18 cellular contexts compared by ENCODE assay signal in the genomic region with DNA sequence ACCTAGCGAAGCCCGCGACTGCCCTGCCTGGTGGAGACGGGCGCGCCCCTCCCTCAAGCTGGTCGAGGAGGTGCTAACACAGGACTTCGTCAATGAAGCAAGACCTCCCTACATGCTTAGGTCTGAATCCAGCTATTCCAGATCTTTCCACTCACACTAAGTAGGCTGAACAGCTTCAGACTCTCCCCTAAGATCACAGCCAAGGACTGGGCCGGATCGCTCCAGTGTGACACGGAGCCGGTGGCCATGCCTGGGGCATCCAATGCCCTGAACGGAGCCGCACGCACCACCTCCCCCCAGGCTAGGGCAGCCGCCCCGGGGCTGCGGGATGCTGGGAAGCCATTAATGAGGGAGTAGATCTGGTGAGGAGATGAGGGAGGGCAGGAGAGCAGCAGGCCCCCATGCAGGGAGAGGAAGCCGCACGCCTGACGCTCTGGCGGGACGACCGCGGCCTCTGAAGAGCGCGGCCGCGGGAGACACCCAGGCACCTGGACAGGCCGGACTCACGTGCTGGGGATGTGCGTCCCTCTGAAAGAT.
DNase-seq lines count a peak whose midpoint lies in the region; ATAC-seq lines count a peak whose summit lies in the region.
"Had no signal": no experiment of that assay in that cellular context is flagged by ENCODE, and none has a peak within 500 bp of the region (broad histone marks: within the 10 kb centered on the region; RNA-seq: fewer than 3 reads in every experiment).

No MANE protein-coding gene starts in this region.

- no peaks in the 10 kb centered on the region for H3K36me3 ChIP-seq in H7 (replicated peaks; ENCODE audit: control insufficient read depth, insufficient read depth, low read length)
- H3K36me3 ChIP-seq: BE2C had no signal

- H3K36me3 Mint-ChIP-seq in stimulated activated memory B cell treated with anti-CD40 and anti-IgM and Interleukin-4, amounts not matched to agents 10 μg/mL and 1 μg/mL and 100 μg/mL, for 72 hours: peaks cover 9% of the 10 kb centered on the region
- H3K36me3 Mint-ChIP-seq in activated T-helper 17 cell treated with anti-CD3 and anti-CD28 coated beads, Interleukin-2, amount 50 U/mL, for 72 hours (ENCODE audit: low read depth): no peaks in the 10 kb centered on the region
- H3K36me3 Mint-ChIP-seq: CD4-positive, CD25-positive, alpha-beta regulatory T cell had no signal

- peak; percentile 18 for ATAC-seq in esophagus mucosa
- ATAC-seq in stimulated activated memory B cell treated with anti-CD40 and anti-IgM and Interleukin-4, amounts not matched to agents 10 μg/mL and 1 μg/mL and 100 μg/mL, for 72 hours: peak; percentile 47
- no peak for ATAC-seq in activated T-helper 17 cell treated with anti-CD3 and anti-CD28 coated beads, Interleukin-2, amount 50 U/mL, for 72 hours (replicated peaks)
- ATAC-seq: GM12878 had no signal

- DNase-seq in H7 (peak; percentile 21), NCI-H2107 treated with DMSO at 0.1 percent for 48 hours (lab: John Stamatoyannopoulos, UW; ENCODE audit: unreplicated experiment) (no peak), SK-N-DZ (ENCODE audit: low spot score) (no peak)
- DNase-seq: ACHN; BE2C; CD4-positive, CD25-positive, alpha-beta regulatory T cell; COR-L47; DMS 273 treated with DMSO at 0.1 percent for 48 hours; DMS53; DND-41; EL; HCEC 1CT; IMR-90 had no signal

- no peaks in the 10 kb centered on the region for H3K9me3 Mint-ChIP-seq in stimulated activated memory B cell treated with anti-CD40 and anti-IgM and Interleukin-4, amounts not matched to agents 10 μg/mL and 1 μg/mL and 100 μg/mL, for 72 hours
- H3K9me3 Mint-ChIP-seq in activated T-helper 17 cell treated with anti-CD3 and anti-CD28 coated beads, Interleukin-2, amount 50 U/mL, for 72 hours: peaks cover under 1% of the 10 kb centered on the region
- H3K9me3 Mint-ChIP-seq: CD4-positive, CD25-positive, alpha-beta regulatory T cell; CD8-positive, alpha-beta memory T cell had no signal

- H3K27ac Mint-ChIP-seq in stimulated activated memory B cell treated with anti-CD40 and anti-IgM and Interleukin-4, amounts not matched to agents 10 μg/mL and 1 μg/mL and 100 μg/mL, for 72 hours: no peak overlapping the region
- H3K27ac Mint-ChIP-seq in activated T-helper 17 cell treated with anti-CD3 and anti-CD28 coated beads, Interleukin-2, amount 50 U/mL, for 72 hours: no peak overlapping the region
- H3K27ac Mint-ChIP-seq: CD4-positive, CD25-positive, alpha-beta regulatory T cell; CD8-positive, alpha-beta memory T cell had no signal

- no peaks in the 10 kb centered on the region for H3K27me3 ChIP-seq in H7 (ENCODE audit: control insufficient read depth, insufficient read depth, low read length)
- H3K27me3 ChIP-seq: BE2C had no signal

- no peaks in the 10 kb centered on the region for H3K4me1 Mint-ChIP-seq in stimulated activated memory B cell treated with anti-CD40 and anti-IgM and Interleukin-4, amounts not matched to agents 10 μg/mL and 1 μg/mL and 100 μg/mL, for 72 hours
- H3K4me1 Mint-ChIP-seq in activated T-helper 17 cell treated with anti-CD3 and anti-CD28 coated beads, Interleukin-2, amount 50 U/mL, for 72 hours: no peaks in the 10 kb centered on the region
- H3K4me1 Mint-ChIP-seq: CD4-positive, CD25-positive, alpha-beta regulatory T cell; CD8-positive, alpha-beta memory T cell had no signal

- no peak overlapping the region for H3K4me3 ChIP-seq in H7 (ENCODE audit: insufficient read depth, low read depth, low read length)
- H3K4me3 ChIP-seq: GM12878 had no signal

- no peaks in the 10 kb centered on the region for H3K27me3 Mint-ChIP-seq in stimulated activated memory B cell treated with anti-CD40 and anti-IgM and Interleukin-4, amounts not matched to agents 10 μg/mL and 1 μg/mL and 100 μg/mL, for 72 hours
- no peaks in the 10 kb centered on the region for H3K27me3 Mint-ChIP-seq in activated T-helper 17 cell treated with anti-CD3 and anti-CD28 coated beads, Interleukin-2, amount 50 U/mL, for 72 hours
- H3K27me3 Mint-ChIP-seq: CD8-positive, alpha-beta memory T cell had no signal

- no peak overlapping the region for H3K4me3 Mint-ChIP-seq in stimulated activated memory B cell treated with anti-CD40 and anti-IgM and Interleukin-4, amounts not matched to agents 10 μg/mL and 1 μg/mL and 100 μg/mL, for 72 hours
- no peak overlapping the region for H3K4me3 Mint-ChIP-seq in activated T-helper 17 cell treated with anti-CD3 and anti-CD28 coated beads, Interleukin-2, amount 50 U/mL, for 72 hours
- H3K4me3 Mint-ChIP-seq: CD4-positive, CD25-positive, alpha-beta regulatory T cell; CD8-positive, alpha-beta memory T cell had no signal
